19 cellular contexts compared by ENCODE assay signal in genomic region chr2:215746507-215747243, GRCh38.
DNase-seq lines count a peak whose midpoint lies in the region; ATAC-seq and TF ChIP-seq lines count a peak whose summit lies in the region.
"Had no signal": no experiment of that assay in that cellular context is flagged by ENCODE, and none has a peak within 500 bp of the region (broad histone marks: within the 10 kb centered on the region; RNA-seq: fewer than 3 reads in every experiment).

No MANE protein-coding gene starts in this region.

- no peaks in the 10 kb centered on the region for H3K36me3 Mint-ChIP-seq in activated CD8-positive, alpha-beta T cell treated with anti-CD3 and anti-CD28 coated beads for 36 hours (ENCODE audit: low read depth)
- no peaks in the 10 kb centered on the region for H3K36me3 Mint-ChIP-seq in activated CD8-positive, alpha-beta T cell treated with anti-CD3 and anti-CD28 coated beads, Interleukin-2, amount 10 ng/mL, durations not matched to agents 7 days and 5 days (ENCODE audit: low read depth)
- no peaks in the 10 kb centered on the region for H3K36me3 Mint-ChIP-seq in activated T-helper 2 cell treated with anti-CD3 and anti-CD28 coated beads, Interferon-gamma antibody, Interleukin-2, Interleukin-4, amounts not matched to agents 10 μg/mL and 5 μg/mL and 100 μg/mL, durations not matched to agents 14 hours and 24 hours and 36 hours (ENCODE audit: low read depth)
- H3K36me3 Mint-ChIP-seq: CD4-positive, CD25-positive, alpha-beta regulatory T cell had no signal

- POLR2A ChIA-PET in activated CD8-positive, alpha-beta T cell treated with anti-CD3 and anti-CD28 coated beads for 36 hours (lab: Charles Lee), result no interaction called here
- POLR2A ChIA-PET in activated CD8-positive, alpha-beta T cell treated with anti-CD3 and anti-CD28 coated beads, Interleukin-2, amount 10 ng/mL, durations not matched to agents 7 days and 5 days (lab: Charles Lee), result no interaction called here

- peak; percentile 35 for DNase-seq in activated CD8-positive, alpha-beta T cell treated with anti-CD3 and anti-CD28 coated beads for 36 hours
- no peak for DNase-seq in activated CD8-positive, alpha-beta T cell treated with anti-CD3 and anti-CD28 coated beads, Interleukin-2, amount 10 ng/mL, durations not matched to agents 7 days and 5 days
- peak; percentile 71 for DNase-seq in CD1c-positive myeloid dendritic cell (ENCODE audit: extremely low spot score)
- no peak for DNase-seq in activated T-helper 2 cell treated with anti-CD3 and anti-CD28 coated beads, Interferon-gamma antibody, Interleukin-2, Interleukin-4, amounts not matched to agents 10 μg/mL and 5 μg/mL and 100 μg/mL, durations not matched to agents 14 hours and 24 hours and 36 hours (ENCODE audit: low spot score)
- DNase-seq in stimulated activated CD4-positive, alpha-beta T cell treated with anti-CD3 and anti-CD28 coated beads, Interleukin-1b, Interleukin-23, amount 100 ng/mL, for 48 hours, result peak; percentile 71
- DNase-seq in NCI-H1694 (lab: John Stamatoyannopoulos, UW), result no peak
- no peak for DNase-seq in SHP77 (lab: John Stamatoyannopoulos, UW)
- DNase-seq: ACHN; activated CD4-positive, alpha-beta T cell treated with anti-CD3 and anti-CD28 coated beads, Interleukin-2, amount 10 ng/mL, durations not matched to agents 7 days and 5 days; amniotic stem cell; CD4-positive, CD25-positive, alpha-beta regulatory T cell; DMS153; dorsolateral prefrontal cortex; mucosa of descending colon; NCI-H1417; NCI-H510A; testis had no signal

- H3K4me3 Mint-ChIP-seq in activated CD8-positive, alpha-beta T cell treated with anti-CD3 and anti-CD28 coated beads for 36 hours, result no peak overlapping the region
- H3K4me3 Mint-ChIP-seq in activated CD8-positive, alpha-beta T cell treated with anti-CD3 and anti-CD28 coated beads, Interleukin-2, amount 10 ng/mL, durations not matched to agents 7 days and 5 days, result no peak overlapping the region
- peak overlapping the region; percentile 34 for H3K4me3 Mint-ChIP-seq in activated T-helper 2 cell treated with anti-CD3 and anti-CD28 coated beads, Interferon-gamma antibody, Interleukin-2, Interleukin-4, amounts not matched to agents 10 μg/mL and 5 μg/mL and 100 μg/mL, durations not matched to agents 14 hours and 24 hours and 36 hours (ENCODE audit: low read depth)
- H3K4me3 Mint-ChIP-seq: activated CD4-positive, alpha-beta T cell treated with anti-CD3 and anti-CD28 coated beads, Interleukin-2, amount 10 ng/mL, durations not matched to agents 7 days and 5 days; CD4-positive, CD25-positive, alpha-beta regulatory T cell had no signal

- no peak for TF ChIP-seq CTCF in activated CD8-positive, alpha-beta T cell treated with anti-CD3 and anti-CD28 coated beads for 36 hours (IDR thresholded peaks at IDR 0.05)

- no peak overlapping the region for H3K27ac Mint-ChIP-seq in activated CD8-positive, alpha-beta T cell treated with anti-CD3 and anti-CD28 coated beads for 36 hours
- no peak overlapping the region for H3K27ac Mint-ChIP-seq in activated CD8-positive, alpha-beta T cell treated with anti-CD3 and anti-CD28 coated beads, Interleukin-2, amount 10 ng/mL, durations not matched to agents 7 days and 5 days
- peak overlapping the region; percentile 93 for H3K27ac Mint-ChIP-seq in activated T-helper 2 cell treated with anti-CD3 and anti-CD28 coated beads, Interferon-gamma antibody, Interleukin-2, Interleukin-4, amounts not matched to agents 10 μg/mL and 5 μg/mL and 100 μg/mL, durations not matched to agents 14 hours and 24 hours and 36 hours
- H3K27ac Mint-ChIP-seq: activated CD4-positive, alpha-beta T cell treated with anti-CD3 and anti-CD28 coated beads, Interleukin-2, amount 10 ng/mL, durations not matched to agents 7 days and 5 days; CD4-positive, CD25-positive, alpha-beta regulatory T cell; progenitor cell of endocrine pancreas had no signal

- peaks cover 33% of the 10 kb centered on the region for H3K4me1 Mint-ChIP-seq in activated CD8-positive, alpha-beta T cell treated with anti-CD3 and anti-CD28 coated beads for 36 hours (ENCODE audit: low read depth)
- H3K4me1 Mint-ChIP-seq in activated CD8-positive, alpha-beta T cell treated with anti-CD3 and anti-CD28 coated beads, Interleukin-2, amount 10 ng/mL, durations not matched to agents 7 days and 5 days (ENCODE audit: low read depth), result peaks cover 16% of the 10 kb centered on the region
- H3K4me1 Mint-ChIP-seq in activated T-helper 2 cell treated with anti-CD3 and anti-CD28 coated beads, Interferon-gamma antibody, Interleukin-2, Interleukin-4, amounts not matched to agents 10 μg/mL and 5 μg/mL and 100 μg/mL, durations not matched to agents 14 hours and 24 hours and 36 hours (ENCODE audit: low read depth), result peaks cover 84% of the 10 kb centered on the region

- peaks cover 8% of the 10 kb centered on the region for H3K27me3 Mint-ChIP-seq in activated CD8-positive, alpha-beta T cell treated with anti-CD3 and anti-CD28 coated beads for 36 hours
- H3K27me3 Mint-ChIP-seq in activated CD8-positive, alpha-beta T cell treated with anti-CD3 and anti-CD28 coated beads, Interleukin-2, amount 10 ng/mL, durations not matched to agents 7 days and 5 days (ENCODE audit: low read depth), result peaks cover 11% of the 10 kb centered on the region
- H3K27me3 Mint-ChIP-seq in activated T-helper 2 cell treated with anti-CD3 and anti-CD28 coated beads, Interferon-gamma antibody, Interleukin-2, Interleukin-4, amounts not matched to agents 10 μg/mL and 5 μg/mL and 100 μg/mL, durations not matched to agents 14 hours and 24 hours and 36 hours (ENCODE audit: low read depth), result no peaks in the 10 kb centered on the region
- H3K27me3 Mint-ChIP-seq: CD4-positive, CD25-positive, alpha-beta regulatory T cell; progenitor cell of endocrine pancreas had no signal

- intact Hi-C loops in activated CD8-positive, alpha-beta T cell treated with anti-CD3 and anti-CD28 coated beads for 36 hours (cut with micrococcal nuclease), result no loop called here
- intact Hi-C loops in activated T-helper 2 cell treated with anti-CD3 and anti-CD28 coated beads, Interferon-gamma antibody, Interleukin-2, Interleukin-4, amounts not matched to agents 10 μg/mL and 5 μg/mL and 100 μg/mL, durations not matched to agents 14 hours and 24 hours and 36 hours (cut with micrococcal nuclease), result loop anchor here (1.0 to 10.0 kb wide), 5 partner anchors 18 to 268 kb away; partner anchors contain the start of gene MREG

- H3K9me3 Mint-ChIP-seq in activated CD8-positive, alpha-beta T cell treated with anti-CD3 and anti-CD28 coated beads for 36 hours, result no peaks in the 10 kb centered on the region
- no peaks in the 10 kb centered on the region for H3K9me3 Mint-ChIP-seq in activated CD8-positive, alpha-beta T cell treated with anti-CD3 and anti-CD28 coated beads, Interleukin-2, amount 10 ng/mL, durations not matched to agents 7 days and 5 days (ENCODE audit: insufficient read depth)
- no peaks in the 10 kb centered on the region for H3K9me3 Mint-ChIP-seq in activated T-helper 2 cell treated with anti-CD3 and anti-CD28 coated beads, Interferon-gamma antibody, Interleukin-2, Interleukin-4, amounts not matched to agents 10 μg/mL and 5 μg/mL and 100 μg/mL, durations not matched to agents 14 hours and 24 hours and 36 hours

- ATAC-seq in activated CD8-positive, alpha-beta T cell treated with anti-CD3 and anti-CD28 coated beads for 36 hours, result peak; percentile 75
- ATAC-seq in activated CD8-positive, alpha-beta T cell treated with anti-CD3 and anti-CD28 coated beads, Interleukin-2, amount 10 ng/mL, durations not matched to agents 7 days and 5 days, result no peak
- ATAC-seq in HG02885 (IDR thresholded peaks at IDR 0.05; ENCODE audit: poor library complexity, unreplicated experiment), result no peak
- ATAC-seq: mucosa of descending colon had no signal

- CTCF ChIA-PET in activated CD8-positive, alpha-beta T cell treated with anti-CD3 and anti-CD28 coated beads for 36 hours (lab: Charles Lee), result no interaction called here
- CTCF ChIA-PET in activated CD8-positive, alpha-beta T cell treated with anti-CD3 and anti-CD28 coated beads, Interleukin-2, amount 10 ng/mL, durations not matched to agents 7 days and 5 days (lab: Charles Lee), result interaction anchor here (0.6 kb wide), 1 partner anchor 258 kb away, joined by 3 read pairs; no protein-coding TSS in a partner anchor

Comparison
In these comparisons a context has a peak if more than half of its experiments do, and no peak if none do; other contexts are left out.
1. DNase-seq: peak in activated CD8-positive, alpha-beta T cell treated with anti-CD3 and anti-CD28 coated beads for 36 hours (single experiment), CD1c-positive myeloid dendritic cell (single experiment) and stimulated activated CD4-positive, alpha-beta T cell treated with anti-CD3 and anti-CD28 coated beads, Interleukin-1b, Interleukin-23, amount 100 ng/mL, for 48 hours (single experiment); none in activated CD8-positive, alpha-beta T cell treated with anti-CD3 and anti-CD28 coated beads, Interleukin-2, amount 10 ng/mL, durations not matched to agents 7 days and 5 days (single experiment), activated T-helper 2 cell treated with anti-CD3 and anti-CD28 coated beads, Interferon-gamma antibody, Interleukin-2, Interleukin-4, amounts not matched to agents 10 μg/mL and 5 μg/mL and 100 μg/mL, durations not matched to agents 14 hours and 24 hours and 36 hours (single experiment), NCI-H1694 (single experiment) and SHP77 (0 of 2).